In genomic region chr4:72540694-72541093, GRCh38 we compare ENCODE assay signal across 3 cellular contexts. TPM values are rescaled to one million over a fixed set of nuclear protein-coding genes. Genes with fewer than 3 reads are reported as not detected.
"Had no signal": no experiment of that assay in that cellular context is flagged by ENCODE, and none has a peak within 500 bp of the region (broad histone marks: within the 10 kb centered on the region; RNA-seq: fewer than 3 reads in every experiment).

No MANE protein-coding gene starts in this region.

RNA-seq across cellular contexts. Expression of gene ADAMTS3, which starts 28.3 kb away (rescaled TPM):
- total RNA-seq: HepG2, HT-29 had no signal
- polyA plus RNA-seq: HepG2, IgD-negative memory B cell had no signal
